In genomic region chr4:924107-925096, GRCh38 we compare ENCODE assay signal across 1 cellular context.
TF ChIP-seq lines count a peak whose summit lies in the region.

No MANE protein-coding gene starts in this region.

TF ChIP-seq in K562, 482 proteins besides CTCF, POLR2A, EP300 and RAD21 (continued from another document):
- TF ChIP-seq ZBTB40 (IDR thresholded peaks at IDR 0.05) (peak; percentile 49; the same call in 1 of the 2 replicates), ZBTB40 (CRISPR knock-in tag; IDR thresholded peaks at IDR 0.05) (no peak), ZNF263 (CRISPR knock-in tag; IDR thresholded peaks at IDR 0.05; ENCODE audit: borderline replicate concordance) (peak; percentile 66; the same call in 1 of the 2 replicates), NRF1 (conservative IDR thresholded peaks at IDR 0.05 in 1 of 2, IDR thresholded peaks at IDR 0.05 in 1 of 2) (0 out of 4 replicates have a peak, but pooled peaks of 1 of the 2 experiments have one; percentile 36), SPI1 (IDR thresholded peaks at IDR 0.05; ENCODE audit: borderline replicate concordance, low read depth, low read length) (peak; percentile 55; the same call in 1 of the 2 replicates), USF2 (CRISPR knock-in tag; IDR thresholded peaks at IDR 0.05) (no peak), COPS2 (conservative IDR thresholded peaks at IDR 0.05) (no peak)
- TF ChIP-seq, protein P1, sequence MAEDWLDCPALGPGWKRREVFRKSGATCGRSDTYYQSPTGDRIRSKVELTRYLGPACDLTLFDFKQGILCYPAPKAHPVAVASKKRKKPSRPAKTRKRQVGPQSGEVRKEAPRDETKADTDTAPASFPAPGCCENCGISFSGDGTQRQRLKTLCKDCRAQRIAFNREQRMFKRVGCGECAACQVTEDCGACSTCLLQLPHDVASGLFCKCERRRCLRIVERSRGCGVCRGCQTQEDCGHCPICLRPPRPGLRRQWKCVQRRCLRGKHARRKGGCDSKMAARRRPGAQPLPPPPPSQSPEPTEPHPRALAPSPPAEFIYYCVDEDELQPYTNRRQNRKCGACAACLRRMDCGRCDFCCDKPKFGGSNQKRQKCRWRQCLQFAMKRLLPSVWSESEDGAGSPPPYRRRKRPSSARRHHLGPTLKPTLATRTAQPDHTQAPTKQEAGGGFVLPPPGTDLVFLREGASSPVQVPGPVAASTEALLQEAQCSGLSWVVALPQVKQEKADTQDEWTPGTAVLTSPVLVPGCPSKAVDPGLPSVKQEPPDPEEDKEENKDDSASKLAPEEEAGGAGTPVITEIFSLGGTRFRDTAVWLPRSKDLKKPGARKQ (CRISPR knock-in tag; IDR thresholded peaks at IDR 0.05): no peak
- TF ChIP-seq, protein P2, sequence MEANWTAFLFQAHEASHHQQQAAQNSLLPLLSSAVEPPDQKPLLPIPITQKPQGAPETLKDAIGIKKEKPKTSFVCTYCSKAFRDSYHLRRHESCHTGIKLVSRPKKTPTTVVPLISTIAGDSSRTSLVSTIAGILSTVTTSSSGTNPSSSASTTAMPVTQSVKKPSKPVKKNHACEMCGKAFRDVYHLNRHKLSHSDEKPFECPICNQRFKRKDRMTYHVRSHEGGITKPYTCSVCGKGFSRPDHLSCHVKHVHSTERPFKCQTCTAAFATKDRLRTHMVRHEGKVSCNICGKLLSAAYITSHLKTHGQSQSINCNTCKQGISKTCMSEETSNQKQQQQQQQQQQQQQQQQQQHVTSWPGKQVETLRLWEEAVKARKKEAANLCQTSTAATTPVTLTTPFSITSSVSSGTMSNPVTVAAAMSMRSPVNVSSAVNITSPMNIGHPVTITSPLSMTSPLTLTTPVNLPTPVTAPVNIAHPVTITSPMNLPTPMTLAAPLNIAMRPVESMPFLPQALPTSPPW (CRISPR knock-in tag; IDR thresholded peaks at IDR 0.05): peak; percentile 35; the same call in 1 of the 2 replicates
